In genomic region chr7:64608116-64608910, GRCh38 we compare ENCODE assay signal across 29 cellular contexts. TPM values are rescaled to one million over a fixed set of nuclear protein-coding genes. Genes with fewer than 3 reads are reported as not detected.
DNase-seq lines count a peak whose midpoint lies in the region; ATAC-seq and TF ChIP-seq lines count a peak whose summit lies in the region.
"Had no signal": no experiment of that assay in that cellular context is flagged by ENCODE, and none has a peak within 500 bp of the region (broad histone marks: within the 10 kb centered on the region; RNA-seq: fewer than 3 reads in every experiment).

No MANE protein-coding gene starts in this region.

- H3K9me3 ChIP-seq in esophagus muscularis mucosa (no peaks in the 10 kb centered on the region), vagina (no peaks in the 10 kb centered on the region)
- H3K9me3 ChIP-seq: BE2C, BLaER1, Caco-2 had no signal

- no peak overlapping the region for H3K4me3 ChIP-seq in esophagus muscularis mucosa
- H3K4me3 ChIP-seq in vagina = no peak overlapping the region
- H3K4me3 ChIP-seq: A549; BLaER1; BLaER1 treated with 17β-estradiol and CSF1 and Interleukin-3, amounts not matched to agents 10 nM and 100 nM had no signal

- DNase-seq in esophagus muscularis mucosa (ENCODE audit: extremely low spot score) (peak; percentile 55), vagina (ENCODE audit: extremely low spot score in 2 of 2) (peak; percentile 67 to 91)
- no peak for DNase-seq in effector CD4-positive, alpha-beta T cell
- DNase-seq: 8988T; ACHN; AML-193; BE2C; C1 segment of cervical spinal cord; Caco-2; Calu3; CD4-positive, alpha-beta memory T cell; CD4-positive, alpha-beta T cell; CD4-positive, CD25-positive, alpha-beta regulatory T cell; CD8-positive, alpha-beta memory T cell; CD8-positive, alpha-beta T cell; COR-L47; DMS 273 treated with DMSO at 0.1 percent for 48 hours; DMS153; DMS53; DMS79; DMS79 treated with DMSO at 0.1 percent for 48 hours; DND-41; EL had no signal

- intact Hi-C loops in esophagus muscularis mucosa (cut with DNase I) (no loop called here), vagina (cut with DNase I) (no loop called here)

- 97% methylated on average over 6 of the region's 6 CpGs for WGBS in esophagus muscularis mucosa

- no peak for TF ChIP-seq CTCF in esophagus muscularis mucosa (IDR thresholded peaks at IDR 0.05)
- TF ChIP-seq CTCF in vagina (IDR thresholded peaks at IDR 0.05) = no peak

- ATAC-seq in GM18519 (IDR thresholded peaks at IDR 0.05; ENCODE audit: low FRiP score, unreplicated experiment) = no peak
- ATAC-seq: A549; CD8-positive, alpha-beta T cell had no signal

- H3K36me3 ChIP-seq in esophagus muscularis mucosa = no peaks in the 10 kb centered on the region
- H3K36me3 ChIP-seq in vagina = no peaks in the 10 kb centered on the region
- H3K36me3 ChIP-seq: BE2C; BLaER1; BLaER1 treated with 17β-estradiol and CSF1 and Interleukin-3, amounts not matched to agents 10 nM and 100 nM had no signal

- H3K4me1 ChIP-seq in esophagus muscularis mucosa = no peaks in the 10 kb centered on the region
- no peaks in the 10 kb centered on the region for H3K4me1 ChIP-seq in vagina
- H3K4me1 ChIP-seq: A549; BE2C; BLaER1; BLaER1 treated with 17β-estradiol and CSF1 and Interleukin-3, amounts not matched to agents 10 nM and 100 nM; Caco-2 had no signal

- no peak overlapping the region for H3K27ac ChIP-seq in esophagus muscularis mucosa (replicated peaks in 1 of 4)
- no peak overlapping the region for H3K27ac ChIP-seq in vagina
- H3K27ac ChIP-seq: 22Rv1; A549; BLaER1; BLaER1 treated with 17β-estradiol and CSF1 and Interleukin-3, amounts not matched to agents 10 nM and 100 nM; C4-2B had no signal

- TF ChIP-seq POLR2A in esophagus muscularis mucosa (IDR thresholded peaks at IDR 0.05; ENCODE audit: low read depth) (no peak), vagina (IDR thresholded peaks at IDR 0.05) (no peak)

- H3K27me3 ChIP-seq in esophagus muscularis mucosa = no peaks in the 10 kb centered on the region
- H3K27me3 ChIP-seq in vagina = no peaks in the 10 kb centered on the region
- H3K27me3 ChIP-seq: BE2C; BLaER1; BLaER1 treated with 17β-estradiol and CSF1 and Interleukin-3, amounts not matched to agents 10 nM and 100 nM had no signal

- no peak for TF ChIP-seq EP300 in esophagus muscularis mucosa (IDR thresholded peaks at IDR 0.05)

RNA-seq across cellular contexts. Expression of gene ZNF680, which starts 45.4 kb away (rescaled TPM):
- total RNA-seq in esophagus muscularis mucosa (10 to 100 TPM in 2 of 4 donors, 1 to 10 TPM in 2; 6.1 to 16.2 (median 10.1) TPM), vagina (22.1 TPM)

RNA-seq across cellular contexts. Expression of gene ZNF107, which starts 57.6 kb away (rescaled TPM):
- 1 to 10 TPM; 1.8 to 3.3 (median 2.4) TPM for total RNA-seq in esophagus muscularis mucosa
- 9.3 TPM for total RNA-seq in vagina
